In the genomic region with DNA sequence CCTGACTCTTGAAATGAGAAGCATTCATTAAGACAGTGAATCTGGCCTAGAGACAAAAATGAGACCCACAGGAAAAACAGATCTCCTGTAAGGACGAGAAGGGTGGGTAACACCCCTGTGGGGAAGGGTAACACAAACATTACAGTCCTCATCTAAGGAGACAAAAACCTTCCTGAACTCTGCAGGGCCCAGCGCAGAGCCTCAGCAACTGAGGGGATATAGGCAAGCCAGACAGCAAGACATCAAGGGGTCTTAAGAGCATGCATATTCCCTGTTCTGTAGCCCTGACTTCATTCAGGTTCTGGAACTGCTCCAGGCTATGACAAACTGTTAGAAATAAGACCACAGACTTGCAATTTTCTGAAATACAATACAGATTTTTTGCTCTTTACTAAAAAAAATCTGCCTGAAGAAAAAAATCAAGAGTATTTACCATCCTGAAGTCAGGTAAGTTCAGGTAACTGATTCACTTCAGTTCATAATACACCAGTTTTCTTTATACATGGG, we compare ENCODE assay signal across 34 cellular contexts. TPM values are rescaled to one million over a fixed set of nuclear protein-coding genes. Genes with fewer than 3 reads are reported as not detected.
A peak's percentile ranks its signal among the peaks of the same experiment; 100 is the strongest.
DNase-seq lines count a peak whose midpoint lies in the region; ATAC-seq and TF ChIP-seq lines count a peak whose summit lies in the region.
"Had no signal": no experiment of that assay in that cellular context is flagged by ENCODE, and none has a peak within 500 bp of the region (broad histone marks: within the 10 kb centered on the region; RNA-seq: fewer than 3 reads in every experiment).

No MANE protein-coding gene starts in this region.

- no peak overlapping the region for H2AFZ ChIP-seq in mammary epithelial cell (ENCODE audit: low read depth, low read length)
- H2AFZ ChIP-seq: PC-9 had no signal

- H3K4me1 Mint-ChIP-seq in MCF 10A (ENCODE audit: insufficient read depth, unreplicated experiment) (no peaks in the 10 kb centered on the region), chondrocyte (ENCODE audit: low read depth) (peaks cover 28% of the 10 kb centered on the region)
- H3K4me1 Mint-ChIP-seq in activated T-cell treated with anti-CD3 and anti-CD28 coated beads, Interleukin-2, amount 50 U/mL, for 4 hours (ENCODE audit: low read depth), result peaks cover 7% of the 10 kb centered on the region
- H3K4me1 Mint-ChIP-seq: CD14-positive monocyte, naive B cell had no signal

- POLR2A ChIA-PET in MCF 10A (lab: Yijun Ruan, JAX), result no interaction called here

- dilution Hi-C loops in mammary epithelial cell (cut with HindIII; ENCODE audit: low sequenced_read_pairs), result no loop called here

- H3K4me3 ChIP-seq in mammary epithelial cell (replicated peaks in 1 of 3; ENCODE audit: insufficient read depth in 1 of 3, low read depth in 2 of 3, low read length in 3 of 3) (no peak overlapping the region), fibroblast of villous mesenchyme (ENCODE audit: low read depth, low read length) (no peak overlapping the region), coronary artery (no peak overlapping the region)
- H3K4me3 ChIP-seq: HAP-1, PC-9, SK-N-MC, spleen, testis had no signal

- CTCF ChIA-PET in MCF 10A (lab: Yijun Ruan, JAX) (no interaction called here), mammary epithelial cell (lab: Charles Lee; ENCODE audit: low non-redundant PET) (no interaction called here)

- H3K27me3 ChIP-seq in mammary epithelial cell (ENCODE audit: insufficient read depth, low read length), result no peaks in the 10 kb centered on the region
- H3K27me3 ChIP-seq: neutrophil, spleen, testis had no signal

- H3K4me1 ChIP-seq in mammary epithelial cell (ENCODE audit: insufficient read depth, low read length), result no peaks in the 10 kb centered on the region
- H3K4me1 ChIP-seq: HAP-1 had no signal

- no peak overlapping the region for H3K27ac ChIP-seq in mammary epithelial cell (ENCODE audit: insufficient read depth, low read depth, low read length)
- H3K27ac ChIP-seq in coronary artery, result no peak overlapping the region
- H3K27ac ChIP-seq: HL-60, neutrophil, PC-9, SK-N-MC, spleen had no signal

- H3K4me3 Mint-ChIP-seq in MCF 10A (ENCODE audit: unreplicated experiment) (no peak overlapping the region), chondrocyte (ENCODE audit: unreplicated experiment) (no peak overlapping the region)
- no peak overlapping the region for H3K4me3 Mint-ChIP-seq in activated T-cell treated with anti-CD3 and anti-CD28 coated beads, Interleukin-2, amount 50 U/mL, for 4 hours
- H3K4me3 Mint-ChIP-seq: activated CD8-positive, alpha-beta memory T cell treated with anti-CD3 and anti-CD28 coated beads, Interleukin-2, amount 10 ng/mL, durations not matched to agents 7 days and 5 days; activated naive CD4-positive, alpha-beta T cell treated with anti-CD3 and anti-CD28 coated beads, Interleukin-2, amount 50 U/mL, for 24 hours; CD14-positive monocyte; central memory CD8-positive, alpha-beta T cell; naive B cell; stimulated activated naive CD8-positive, alpha-beta T cell treated with anti-CD3 and anti-CD28 coated beads, Interleukin-15, Interleukin-2, amounts not matched to agents 100 ng/mL and 50 ng/mL, for 24 hours had no signal

- peaks cover 51% of the 10 kb centered on the region for H3K36me3 Mint-ChIP-seq in MCF 10A (ENCODE audit: insufficient read depth, unreplicated experiment)
- H3K36me3 Mint-ChIP-seq in chondrocyte (ENCODE audit: low read depth), result peaks cover 12% of the 10 kb centered on the region
- H3K36me3 Mint-ChIP-seq in activated T-cell treated with anti-CD3 and anti-CD28 coated beads, Interleukin-2, amount 50 U/mL, for 4 hours (ENCODE audit: insufficient read depth), result peaks cover 26% of the 10 kb centered on the region

- no peak for ATAC-seq in GM21447 (IDR thresholded peaks at IDR 0.05; ENCODE audit: unreplicated experiment)
- ATAC-seq in activated T-cell treated with anti-CD3 and anti-CD28 coated beads, Interleukin-2, amount 50 U/mL, for 4 hours, result no peak
- ATAC-seq: activated CD8-positive, alpha-beta memory T cell treated with anti-CD3 and anti-CD28 coated beads, Interleukin-2, amount 10 ng/mL, durations not matched to agents 7 days and 5 days; left ventricle myocardium superior; right cardiac atrium had no signal

- in situ Hi-C loops in mammary epithelial cell (cut with MboI; ENCODE audit: low sequenced_read_pairs in 2 of 2), result no loop called here

- H3K9ac ChIP-seq in mammary epithelial cell (ENCODE audit: insufficient read depth, low read length), result no peak overlapping the region

- H3K4me2 ChIP-seq in mammary epithelial cell (ENCODE audit: insufficient read depth, low read depth, low read length), result no peak overlapping the region
- H3K4me2 ChIP-seq: PC-9 had no signal

- 88% methylated on average over 2 of the region's 2 CpGs for WGBS in mammary epithelial cell (ENCODE audit: low coverage, missing lambda C conversion rate)

- peaks cover 12% of the 10 kb centered on the region for H3K36me3 ChIP-seq in mammary epithelial cell (ENCODE audit: insufficient read depth, low read length)

- no peaks in the 10 kb centered on the region for H3K79me2 ChIP-seq in mammary epithelial cell (ENCODE audit: insufficient read depth, low read length)

- TF ChIP-seq CTCF in MCF 10A (IDR thresholded peaks at IDR 0.05; ENCODE audit: unreplicated experiment) (no peak), mammary epithelial cell (conservative IDR thresholded peaks at IDR 0.05 in 1 of 2, IDR thresholded peaks at IDR 0.05 in 1 of 2; ENCODE audit: extremely low read depth in 1 of 2, insufficient read depth in 1 of 2, low read depth in 1 of 2, low read length in 2 of 2) (no peak), chondrocyte (IDR thresholded peaks at IDR 0.05) (no peak), fibroblast of villous mesenchyme (IDR thresholded peaks at IDR 0.05; ENCODE audit: insufficient read depth, low read depth, low read length) (no peak), coronary artery (IDR thresholded peaks at IDR 0.05) (no peak)

- intact Hi-C loops in MCF 10A (cut with micrococcal nuclease), result no loop called here
- intact Hi-C loops in mammary epithelial cell (cut with micrococcal nuclease), result no loop called here

- H3K9me3 ChIP-seq in mammary epithelial cell (replicated peaks; ENCODE audit: insufficient read depth, low read length), result no peaks in the 10 kb centered on the region
- H3K9me3 ChIP-seq: HAP-1, neutrophil, spleen, testis had no signal

- H4K20me1 ChIP-seq in mammary epithelial cell (ENCODE audit: insufficient read depth, low read length), result no peaks in the 10 kb centered on the region

- H3K27ac Mint-ChIP-seq in MCF 10A (ENCODE audit: low read depth, unreplicated experiment), result peak overlapping the region; percentile 27
- peak overlapping the region; percentile 39 for H3K27ac Mint-ChIP-seq in chondrocyte (ENCODE audit: unreplicated experiment)
- H3K27ac Mint-ChIP-seq: activated CD8-positive, alpha-beta memory T cell treated with anti-CD3 and anti-CD28 coated beads, Interleukin-2, amount 10 ng/mL, durations not matched to agents 7 days and 5 days; activated naive CD4-positive, alpha-beta T cell treated with anti-CD3 and anti-CD28 coated beads, Interleukin-2, amount 50 U/mL, for 24 hours; stimulated activated naive CD8-positive, alpha-beta T cell treated with anti-CD3 and anti-CD28 coated beads, Interleukin-15, Interleukin-2, amounts not matched to agents 100 ng/mL and 50 ng/mL, for 24 hours had no signal

- H3K9me3 Mint-ChIP-seq in MCF 10A (ENCODE audit: unreplicated experiment), result no peaks in the 10 kb centered on the region
- no peaks in the 10 kb centered on the region for H3K9me3 Mint-ChIP-seq in chondrocyte (ENCODE audit: low read depth)
- no peaks in the 10 kb centered on the region for H3K9me3 Mint-ChIP-seq in activated T-cell treated with anti-CD3 and anti-CD28 coated beads, Interleukin-2, amount 50 U/mL, for 4 hours
- H3K9me3 Mint-ChIP-seq: activated naive CD4-positive, alpha-beta T cell treated with anti-CD3 and anti-CD28 coated beads, Interleukin-2, amount 50 U/mL, for 24 hours; central memory CD8-positive, alpha-beta T cell; naive B cell; stimulated activated naive CD8-positive, alpha-beta T cell treated with anti-CD3 and anti-CD28 coated beads, Interleukin-15, Interleukin-2, amounts not matched to agents 100 ng/mL and 50 ng/mL, for 24 hours had no signal

- no TSS peak for BruUV-seq in MCF 10A (replicated peaks; lab: Mats Ljungman, UMichigan)
- no TSS peak for BruUV-seq in mammary epithelial cell (replicated peaks; lab: Mats Ljungman, UMichigan)

- H3K27me3 Mint-ChIP-seq in MCF 10A (ENCODE audit: insufficient read depth, unreplicated experiment), result no peaks in the 10 kb centered on the region
- H3K27me3 Mint-ChIP-seq in chondrocyte (ENCODE audit: low read depth), result no peaks in the 10 kb centered on the region
- no peaks in the 10 kb centered on the region for H3K27me3 Mint-ChIP-seq in activated T-cell treated with anti-CD3 and anti-CD28 coated beads, Interleukin-2, amount 50 U/mL, for 4 hours (ENCODE audit: low read depth)
- H3K27me3 Mint-ChIP-seq: activated CD8-positive, alpha-beta memory T cell treated with anti-CD3 and anti-CD28 coated beads, Interleukin-2, amount 10 ng/mL, durations not matched to agents 7 days and 5 days; activated naive CD4-positive, alpha-beta T cell treated with anti-CD3 and anti-CD28 coated beads, Interleukin-2, amount 50 U/mL, for 24 hours; central memory CD8-positive, alpha-beta T cell; naive B cell; stimulated activated naive CD8-positive, alpha-beta T cell treated with anti-CD3 and anti-CD28 coated beads, Interleukin-15, Interleukin-2, amounts not matched to agents 100 ng/mL and 50 ng/mL, for 24 hours had no signal

- DNase-seq in MCF 10A (ENCODE audit: unreplicated experiment), result no peak
- no peak for DNase-seq in mammary epithelial cell
- DNase-seq in chondrocyte (ENCODE audit: low spot score), result no peak
- DNase-seq in fibroblast of villous mesenchyme (ENCODE audit: low read depth), result peak; percentile 7
- no peak for DNase-seq in amygdala (lab: John Stamatoyannopoulos, UW)
- DNase-seq in activated T-cell treated with anti-CD3 and anti-CD28 coated beads, Interleukin-2, amount 50 U/mL, for 4 hours, result no peak
- no peak for DNase-seq in coronary artery (ENCODE audit: low spot score)
- DNase-seq: activated CD4-positive, CD25-positive, alpha-beta regulatory T cell; activated CD8-positive, alpha-beta memory T cell treated with anti-CD3 and anti-CD28 coated beads, Interleukin-2, amount 10 ng/mL, durations not matched to agents 7 days and 5 days; aorta; DND-41; Karpas-422; kidney; left ventricle myocardium superior; midbrain; naive B cell; NCI-H1417; NCI-H2029 treated with DMSO at 0.1 percent for 48 hours; NCI-H524 treated with DMSO at 0.1 percent for 48 hours; PC-9; posterior cingulate gyrus; right cardiac atrium; spleen; stimulated activated CD4-positive, alpha-beta T cell treated with anti-CD3 and anti-CD28 coated beads, Interleukin-2, amount 100 ng/mL, for 24 hours; testis had no signal

RNA-seq across cellular contexts. Expression of gene COX18, which starts 15.5 kb away (rescaled TPM):
- total RNA-seq in MCF 10A (2022), result 19.1 and 19.7 TPM in 2 replicates
- total RNA-seq in mammary epithelial cell, result 10 to 100 TPM; 13.5 to 30.5 TPM
- 12.5 TPM for polyA plus RNA-seq in mammary epithelial cell
- polyA minus RNA-seq in mammary epithelial cell, result 25.0 TPM
- total RNA-seq in chondrocyte, result 13.2 to 18.6 TPM (median 14.5 TPM) in 3 replicates
- 31.6 and 36.3 TPM in 2 replicates for total RNA-seq in fibroblast of villous mesenchyme
- total RNA-seq in activated T-cell treated with anti-CD3 and anti-CD28 coated beads, Interleukin-2, amount 50 U/mL, for 4 hours, result 10 to 100 TPM; 22.1 to 25.2 (median 23.0) TPM
